Comparison of ENCODE assay signal across 12 cellular contexts in genomic region chr4:48557478-48557877, GRCh38.
DNase-seq lines count a peak whose midpoint lies in the region; ATAC-seq and TF ChIP-seq lines count a peak whose summit lies in the region.
"Had no signal": no experiment of that assay in that cellular context is flagged by ENCODE, and none has a peak within 500 bp of the region (broad histone marks: within the 10 kb centered on the region; RNA-seq: fewer than 3 reads in every experiment).

No MANE protein-coding gene starts in this region.

- no peak overlapping the region for H3K4me3 ChIP-seq in GM23338
- no peak overlapping the region for H3K4me3 ChIP-seq in WERI-Rb-1 (ENCODE audit: low read depth, low read length)
- H3K4me3 ChIP-seq: spleen had no signal

- no peaks in the 10 kb centered on the region for H3K4me1 ChIP-seq in GM23338 (ENCODE audit: insufficient read depth)
- H3K4me1 ChIP-seq: spleen had no signal

- H3K27me3 ChIP-seq in GM23338 (ENCODE audit: insufficient read depth) (no peaks in the 10 kb centered on the region), WERI-Rb-1 (ENCODE audit: insufficient read depth, low read depth, severe bottlenecking) (no peaks in the 10 kb centered on the region)
- H3K27me3 ChIP-seq: spleen had no signal

- TF ChIP-seq CTCF in C4-2B (conservative IDR thresholded peaks at IDR 0.05) (peak; percentile 56), GM23338 (conservative IDR thresholded peaks at IDR 0.05; ENCODE audit: low read depth in 2 of 2) (peak; percentile 57 to 65), WERI-Rb-1 (IDR thresholded peaks at IDR 0.05; ENCODE audit: low read depth, low read length) (peak; percentile 44)

- peaks cover 3% of the 10 kb centered on the region for H3K9me3 ChIP-seq in WERI-Rb-1 (ENCODE audit: severe bottlenecking)

- no peaks in the 10 kb centered on the region for H3F3A ChIP-seq in GM23338 (replicated peaks; ENCODE audit: low read depth)

- no peak overlapping the region for H2AFZ ChIP-seq in GM23338

- peak; percentile 43 for DNase-seq in GM23338 (ENCODE audit: low spot score)
- DNase-seq in WERI-Rb-1: no peak
- peak; percentile 35 for DNase-seq in iPS-NIHi7 (ENCODE audit: extremely low spot score)
- DNase-seq in putamen (ENCODE audit: low spot score): no peak
- no peak for DNase-seq in stimulated activated naive B cell treated with anti-CD40 and anti-IgM and Interleukin-4, amounts not matched to agents 10 μg/mL and 1 μg/mL and 100 μg/mL, for 72 hours
- no peak for DNase-seq in NCI-H1105 (lab: John Stamatoyannopoulos, UW)
- DNase-seq: activated CD8-positive, alpha-beta memory T cell treated with anti-CD3 and anti-CD28 coated beads, Interleukin-2, amount 10 ng/mL, durations not matched to agents 7 days and 5 days; head of caudate nucleus; NCI-H1930; spleen; stimulated activated naive CD8-positive, alpha-beta T cell treated with anti-CD3 and anti-CD28 coated beads, Interleukin-15, amount 100 ng/mL, for 72 hours had no signal

- no peak overlapping the region for H3K4me3 Mint-ChIP-seq in GM23338
- H3K4me3 Mint-ChIP-seq in stimulated activated naive B cell treated with anti-CD40 and anti-IgM and Interleukin-4, amounts not matched to agents 10 μg/mL and 1 μg/mL and 100 μg/mL, for 72 hours: no peak overlapping the region
- H3K4me3 Mint-ChIP-seq: activated CD8-positive, alpha-beta memory T cell treated with anti-CD3 and anti-CD28 coated beads, Interleukin-2, amount 10 ng/mL, durations not matched to agents 7 days and 5 days; stimulated activated naive CD8-positive, alpha-beta T cell treated with anti-CD3 and anti-CD28 coated beads, Interleukin-15, amount 100 ng/mL, for 72 hours had no signal

- H3K36me3 ChIP-seq in GM23338 (ENCODE audit: insufficient read depth) (peaks cover 15% of the 10 kb centered on the region; the same call in 1 of the 2 replicates), WERI-Rb-1 (peaks cover 67% of the 10 kb centered on the region)

- H3K9me2 ChIP-seq in GM23338 (ENCODE audit: insufficient read depth): no peaks in the 10 kb centered on the region

- H3K36me3 Mint-ChIP-seq in GM23338 (ENCODE audit: low read depth): peaks cover 49% of the 10 kb centered on the region
- H3K36me3 Mint-ChIP-seq in stimulated activated naive B cell treated with anti-CD40 and anti-IgM and Interleukin-4, amounts not matched to agents 10 μg/mL and 1 μg/mL and 100 μg/mL, for 72 hours: peaks cover 60 to 71% of the 10 kb centered on the region in 2 donors

- ATAC-seq in GM23338: peak; percentile 58
- no peak for ATAC-seq in stimulated activated naive B cell treated with anti-CD40 and anti-IgM and Interleukin-4, amounts not matched to agents 10 μg/mL and 1 μg/mL and 100 μg/mL, for 72 hours (replicated peaks)
- ATAC-seq: activated CD8-positive, alpha-beta memory T cell treated with anti-CD3 and anti-CD28 coated beads, Interleukin-2, amount 10 ng/mL, durations not matched to agents 7 days and 5 days; stimulated activated naive CD8-positive, alpha-beta T cell treated with anti-CD3 and anti-CD28 coated beads, Interleukin-15, amount 100 ng/mL, for 72 hours had no signal

- H4K20me1 ChIP-seq in GM23338 (replicated peaks; ENCODE audit: insufficient read depth): no peaks in the 10 kb centered on the region; the same call in 1 of the 2 replicates

- H3K27ac Mint-ChIP-seq in GM23338: no peak overlapping the region
- no peak overlapping the region for H3K27ac Mint-ChIP-seq in stimulated activated naive B cell treated with anti-CD40 and anti-IgM and Interleukin-4, amounts not matched to agents 10 μg/mL and 1 μg/mL and 100 μg/mL, for 72 hours
- H3K27ac Mint-ChIP-seq: activated CD8-positive, alpha-beta memory T cell treated with anti-CD3 and anti-CD28 coated beads, Interleukin-2, amount 10 ng/mL, durations not matched to agents 7 days and 5 days; stimulated activated naive CD8-positive, alpha-beta T cell treated with anti-CD3 and anti-CD28 coated beads, Interleukin-15, amount 100 ng/mL, for 72 hours had no signal

- H3K4me1 Mint-ChIP-seq in GM23338: no peaks in the 10 kb centered on the region; the same call in 2 of the 3 replicates
- H3K4me1 Mint-ChIP-seq in stimulated activated naive B cell treated with anti-CD40 and anti-IgM and Interleukin-4, amounts not matched to agents 10 μg/mL and 1 μg/mL and 100 μg/mL, for 72 hours: no peaks in the 10 kb centered on the region

- no peaks in the 10 kb centered on the region; the same call in 2 of the 3 replicates for H3K9me3 Mint-ChIP-seq in GM23338
- peaks cover 7% of the 10 kb centered on the region in 2 donors for H3K9me3 Mint-ChIP-seq in stimulated activated naive B cell treated with anti-CD40 and anti-IgM and Interleukin-4, amounts not matched to agents 10 μg/mL and 1 μg/mL and 100 μg/mL, for 72 hours
- H3K9me3 Mint-ChIP-seq: stimulated activated naive CD8-positive, alpha-beta T cell treated with anti-CD3 and anti-CD28 coated beads, Interleukin-15, amount 100 ng/mL, for 72 hours had no signal

- H3K4me2 ChIP-seq in GM23338: no peak overlapping the region

- no peaks in the 10 kb centered on the region for H3K79me2 ChIP-seq in GM23338 (replicated peaks; ENCODE audit: insufficient read depth)

- H3K27ac ChIP-seq in C4-2B: no peak overlapping the region
- no peak overlapping the region for H3K27ac ChIP-seq in GM23338 (ENCODE audit: low read depth)
- H3K27ac ChIP-seq in WERI-Rb-1: no peak overlapping the region
- H3K27ac ChIP-seq: spleen had no signal

- peaks cover 3% of the 10 kb centered on the region for H3K27me3 Mint-ChIP-seq in GM23338 (ENCODE audit: insufficient read depth, low read depth, poor library complexity)
- no peaks in the 10 kb centered on the region for H3K27me3 Mint-ChIP-seq in stimulated activated naive B cell treated with anti-CD40 and anti-IgM and Interleukin-4, amounts not matched to agents 10 μg/mL and 1 μg/mL and 100 μg/mL, for 72 hours
- H3K27me3 Mint-ChIP-seq: activated CD8-positive, alpha-beta memory T cell treated with anti-CD3 and anti-CD28 coated beads, Interleukin-2, amount 10 ng/mL, durations not matched to agents 7 days and 5 days; stimulated activated naive CD8-positive, alpha-beta T cell treated with anti-CD3 and anti-CD28 coated beads, Interleukin-15, amount 100 ng/mL, for 72 hours had no signal

TF ChIP-seq in GM23338, 12 proteins besides CTCF, POLR2A, EP300 and RAD21 (continues in another document):
- TF ChIP-seq ZNF114 (CRISPR knock-in tag; IDR thresholded peaks at IDR 0.05): no peak
- TF ChIP-seq NANOG (IDR thresholded peaks at IDR 0.05; ENCODE audit: borderline replicate concordance): no peak
- TF ChIP-seq EZH2phosphoT487 (IDR thresholded peaks at IDR 0.05; ENCODE audit: unreplicated experiment): no peak
- TF ChIP-seq POLR2AphosphoS5 (IDR thresholded peaks at IDR 0.05; ENCODE audit: low read depth): no peak
- TF ChIP-seq JUNB (IDR thresholded peaks at IDR 0.05; ENCODE audit: unreplicated experiment): no peak

Comparison
In these comparisons a context has a peak if more than half of its experiments do, and no peak if none do; other contexts are left out.
1. DNase-seq: peak in GM23338 (single experiment) and iPS-NIHi7 (single experiment); none in WERI-Rb-1 (single experiment), putamen (single experiment), stimulated activated naive B cell treated with anti-CD40 and anti-IgM and Interleukin-4, amounts not matched to agents 10 μg/mL and 1 μg/mL and 100 μg/mL, for 72 hours (single experiment) and NCI-H1105 (single experiment).
2. Peak in every context shown above with its lines, with median percentiles within 50 percentile points of each other: CTCF ChIP-seq.